ENCODE assay signal across 13 cellular contexts in genomic region chr9:114096041-114096511, GRCh38. TPM values are rescaled to one million over a fixed set of nuclear protein-coding genes. Genes with fewer than 3 reads are reported as not detected.
DNase-seq lines count a peak whose midpoint lies in the region; ATAC-seq, FAIRE-seq and TF ChIP-seq lines count a peak whose summit lies in the region.
"Had no signal": no experiment of that assay in that cellular context is flagged by ENCODE, and none has a peak within 500 bp of the region (broad histone marks: within the 10 kb centered on the region; RNA-seq: fewer than 3 reads in every experiment).

No MANE protein-coding gene starts in this region.

- H3K4me1 Mint-ChIP-seq in activated CD4-positive, alpha-beta T cell treated with anti-CD3 and anti-CD28 coated beads, Interleukin-2, amount 10 ng/mL, durations not matched to agents 24 days and 14 days, result peaks cover 3% of the 10 kb centered on the region
- H3K4me1 Mint-ChIP-seq in activated CD4-positive, alpha-beta T cell treated with anti-CD3 and anti-CD28 coated beads, Interleukin-2, amount 10 ng/mL, durations not matched to agents 7 days and 5 days, result no peaks in the 10 kb centered on the region
- H3K4me1 Mint-ChIP-seq in osteocyte (ENCODE audit: unreplicated experiment), result peaks cover 8% of the 10 kb centered on the region

- no peak for FAIRE-seq in endothelial cell of umbilical vein (lab: Jason Lieb, UNC)

- no peaks in the 10 kb centered on the region for H3K9me1 ChIP-seq in endothelial cell of umbilical vein (replicated peaks; ENCODE audit: control insufficient read depth, extremely low read depth, insufficient read depth, low read length)

- H2AFZ ChIP-seq in Karpas-422 (ENCODE audit: low read length), result no peak overlapping the region
- H2AFZ ChIP-seq in endothelial cell of umbilical vein (ENCODE audit: low read depth, low read length), result no peak overlapping the region
- H2AFZ ChIP-seq: parathyroid adenoma had no signal

- H3K27me3 ChIP-seq in Karpas-422 (ENCODE audit: low read length) (no peaks in the 10 kb centered on the region), endothelial cell of umbilical vein (ENCODE audit: control insufficient read depth in 2 of 2, insufficient read depth in 2 of 2, low read length in 2 of 2) (no peaks in the 10 kb centered on the region), gastrocnemius medialis (peaks cover 8 to 20% (median 17%) of the 10 kb centered on the region in 3 donors)

- no peaks in the 10 kb centered on the region for H3K36me3 Mint-ChIP-seq in activated CD4-positive, alpha-beta T cell treated with anti-CD3 and anti-CD28 coated beads, Interleukin-2, amount 10 ng/mL, durations not matched to agents 24 days and 14 days (ENCODE audit: low read depth)
- H3K36me3 Mint-ChIP-seq in activated CD4-positive, alpha-beta T cell treated with anti-CD3 and anti-CD28 coated beads, Interleukin-2, amount 10 ng/mL, durations not matched to agents 7 days and 5 days (ENCODE audit: low read depth), result no peaks in the 10 kb centered on the region
- H3K36me3 Mint-ChIP-seq in osteocyte (ENCODE audit: unreplicated experiment), result no peaks in the 10 kb centered on the region

- H3K36me3 ChIP-seq in Karpas-422 (ENCODE audit: insufficient read depth, low read length), result no peaks in the 10 kb centered on the region
- H3K36me3 ChIP-seq in endothelial cell of umbilical vein (ENCODE audit: control insufficient read depth in 2 of 2, extremely low read depth in 1 of 2, insufficient read depth in 2 of 2, low read length in 2 of 2), result no peaks in the 10 kb centered on the region
- no peaks in the 10 kb centered on the region for H3K36me3 ChIP-seq in gastrocnemius medialis
- H3K36me3 ChIP-seq: gastroesophageal sphincter had no signal

- H3K79me2 ChIP-seq in Karpas-422 (ENCODE audit: low read length) (no peaks in the 10 kb centered on the region), endothelial cell of umbilical vein (ENCODE audit: control insufficient read depth, insufficient read depth, low read length) (no peaks in the 10 kb centered on the region)
- H3K79me2 ChIP-seq: parathyroid adenoma had no signal

- POLR2A ChIA-PET in activated CD4-positive, alpha-beta T cell treated with anti-CD3 and anti-CD28 coated beads, Interleukin-2, amount 10 ng/mL, durations not matched to agents 7 days and 5 days (lab: Charles Lee), result no interaction called here
- POLR2A ChIA-PET in endothelial cell of umbilical vein (lab: Charles Lee), result no interaction called here

- H3K9me3 ChIP-seq in Karpas-422 (ENCODE audit: low read length) (no peaks in the 10 kb centered on the region), endothelial cell of umbilical vein (replicated peaks; ENCODE audit: control insufficient read depth, insufficient read depth, low read length) (no peaks in the 10 kb centered on the region), gastrocnemius medialis (no peaks in the 10 kb centered on the region)

- BruUV-seq in endothelial cell of umbilical vein (replicated peaks; lab: Mats Ljungman, UMichigan), result no TSS peak

- H3K4me2 ChIP-seq in Karpas-422 (ENCODE audit: low read depth, low read length, poor library complexity, severe bottlenecking) (no peak overlapping the region), endothelial cell of umbilical vein (ENCODE audit: insufficient read depth, low read length) (no peak overlapping the region)

- H3K9ac ChIP-seq in Karpas-422 (ENCODE audit: low read length) (no peak overlapping the region), endothelial cell of umbilical vein (replicated peaks; ENCODE audit: extremely low read depth, insufficient read depth, low read length) (no peak overlapping the region)
- H3K9ac ChIP-seq: parathyroid adenoma had no signal

- H3K27ac ChIP-seq in Karpas-422 (ENCODE audit: low read length), result no peak overlapping the region
- no peak overlapping the region for H3K27ac ChIP-seq in endothelial cell of umbilical vein (ENCODE audit: insufficient read depth, low read depth, low read length)
- no peak overlapping the region for H3K27ac ChIP-seq in gastrocnemius medialis
- H3K27ac ChIP-seq: gastroesophageal sphincter, parathyroid adenoma had no signal

- dilution Hi-C loops in endothelial cell of umbilical vein (cut with MboI; ENCODE audit: extremely low pct_ligation_motif_present, low sequenced_read_pairs), result loop anchor here (25.0 kb wide), 1 partner anchor 191 kb away; no protein-coding TSS in a partner anchor

- no peak for ATAC-seq in gastrocnemius medialis
- ATAC-seq: gastroesophageal sphincter, left colon had no signal

- H3K27ac Mint-ChIP-seq in activated CD4-positive, alpha-beta T cell treated with anti-CD3 and anti-CD28 coated beads, Interleukin-2, amount 10 ng/mL, durations not matched to agents 24 days and 14 days, result no peak overlapping the region
- no peak overlapping the region for H3K27ac Mint-ChIP-seq in activated CD4-positive, alpha-beta T cell treated with anti-CD3 and anti-CD28 coated beads, Interleukin-2, amount 10 ng/mL, durations not matched to agents 7 days and 5 days
- no peak overlapping the region for H3K27ac Mint-ChIP-seq in osteocyte (ENCODE audit: unreplicated experiment)

- in situ Hi-C loops in gastrocnemius medialis (cut with MboI; ENCODE audit: low sequenced_read_pairs in 4 of 4), result no loop called here

- peak; percentile 27 to 48 for TF ChIP-seq CTCF in endothelial cell of umbilical vein (IDR thresholded peaks at IDR 0.05; ENCODE audit: extremely low read depth in 1 of 2, insufficient read depth in 1 of 2, low read depth in 1 of 2, low read length in 2 of 2)
- TF ChIP-seq CTCF in osteocyte (IDR thresholded peaks at IDR 0.05), result peak; percentile 24
- TF ChIP-seq CTCF in gastrocnemius medialis (IDR thresholded peaks at IDR 0.05 in 4 of 5, conservative IDR thresholded peaks at IDR 0.05 in 1 of 5), result no peak

- no peaks in the 10 kb centered on the region for H3K9me2 ChIP-seq in Karpas-422 (replicated peaks; ENCODE audit: insufficient read depth, low read length)

- peaks cover 26% of the 10 kb centered on the region for H3K27me3 Mint-ChIP-seq in activated CD4-positive, alpha-beta T cell treated with anti-CD3 and anti-CD28 coated beads, Interleukin-2, amount 10 ng/mL, durations not matched to agents 24 days and 14 days
- H3K27me3 Mint-ChIP-seq in activated CD4-positive, alpha-beta T cell treated with anti-CD3 and anti-CD28 coated beads, Interleukin-2, amount 10 ng/mL, durations not matched to agents 7 days and 5 days, result peaks cover 27% of the 10 kb centered on the region
- peaks cover 15% of the 10 kb centered on the region for H3K27me3 Mint-ChIP-seq in osteocyte (ENCODE audit: unreplicated experiment)

- H3K4me3 Mint-ChIP-seq in activated CD4-positive, alpha-beta T cell treated with anti-CD3 and anti-CD28 coated beads, Interleukin-2, amount 10 ng/mL, durations not matched to agents 24 days and 14 days, result peak overlapping the region; percentile 10
- no peak overlapping the region for H3K4me3 Mint-ChIP-seq in activated CD4-positive, alpha-beta T cell treated with anti-CD3 and anti-CD28 coated beads, Interleukin-2, amount 10 ng/mL, durations not matched to agents 7 days and 5 days
- peak overlapping the region; percentile 12 for H3K4me3 Mint-ChIP-seq in osteocyte (ENCODE audit: unreplicated experiment)

- H3K4me3 ChIP-seq in Karpas-422 (ENCODE audit: low read length) (no peak overlapping the region), endothelial cell of umbilical vein (replicated peaks in 1 of 3; ENCODE audit: insufficient read depth in 1 of 3, low read depth in 1 of 3, low read length in 3 of 3) (no peak overlapping the region), gastrocnemius medialis (no peak overlapping the region)
- H3K4me3 ChIP-seq: gastroesophageal sphincter had no signal

- H3K9me3 Mint-ChIP-seq in activated CD4-positive, alpha-beta T cell treated with anti-CD3 and anti-CD28 coated beads, Interleukin-2, amount 10 ng/mL, durations not matched to agents 24 days and 14 days, result no peaks in the 10 kb centered on the region
- no peaks in the 10 kb centered on the region for H3K9me3 Mint-ChIP-seq in activated CD4-positive, alpha-beta T cell treated with anti-CD3 and anti-CD28 coated beads, Interleukin-2, amount 10 ng/mL, durations not matched to agents 7 days and 5 days
- H3K9me3 Mint-ChIP-seq in osteocyte (ENCODE audit: unreplicated experiment), result no peaks in the 10 kb centered on the region

- H3K4me1 ChIP-seq in Karpas-422 (ENCODE audit: low read length) (no peaks in the 10 kb centered on the region), endothelial cell of umbilical vein (ENCODE audit: control insufficient read depth, extremely low read depth, insufficient read depth, low read length) (peaks cover 10% of the 10 kb centered on the region), gastrocnemius medialis (peaks cover 0 to 6% of the 10 kb centered on the region in 2 donors)
- H3K4me1 ChIP-seq: parathyroid adenoma had no signal

- no peak for DNase-seq in activated CD4-positive, alpha-beta T cell treated with anti-CD3 and anti-CD28 coated beads, Interleukin-2, amount 10 ng/mL, durations not matched to agents 24 days and 14 days
- DNase-seq in activated CD4-positive, alpha-beta T cell treated with anti-CD3 and anti-CD28 coated beads, Interleukin-2, amount 10 ng/mL, durations not matched to agents 7 days and 5 days, result no peak
- DNase-seq in Karpas-422 (peak; percentile 63), endothelial cell of umbilical vein (ENCODE audit: low read depth, low spot score) (no peak), osteocyte (ENCODE audit: extremely low spot score, unreplicated experiment) (no peak), gastrocnemius medialis (no peak), ureter (ENCODE audit: low spot score) (no peak), occipital lobe (lab: John Stamatoyannopoulos, UW) (no peak)
- DNase-seq: left colon; NCI-H1930; stimulated activated CD4-positive, alpha-beta T cell treated with anti-CD3 and anti-CD28 coated beads, Interleukin-4, amount 100 ng/mL, for 1 hour had no signal

- CTCF ChIA-PET in activated CD4-positive, alpha-beta T cell treated with anti-CD3 and anti-CD28 coated beads, Interleukin-2, amount 10 ng/mL, durations not matched to agents 7 days and 5 days (lab: Charles Lee), result interaction anchor here (4.0 kb wide), 1 partner anchor 14 kb away, joined by 13 read pairs; no protein-coding TSS in a partner anchor
- CTCF ChIA-PET in endothelial cell of umbilical vein (lab: Charles Lee), result interaction anchor here (1.0 to 5.8 kb wide), 7 partner anchors 12 to 195 kb away, joined by 3 to 64 read pairs (median 4); no protein-coding TSS in a partner anchor

- intact Hi-C loops in activated CD4-positive, alpha-beta T cell treated with anti-CD3 and anti-CD28 coated beads, Interleukin-2, amount 10 ng/mL, durations not matched to agents 24 days and 14 days (cut with micrococcal nuclease), result no loop called here
- intact Hi-C loops in endothelial cell of umbilical vein (cut with micrococcal nuclease), result no loop called here
- intact Hi-C loops in gastrocnemius medialis (cut with DNase I; ENCODE audit: low total_unique reads), result no loop called here

- H4K20me1 ChIP-seq in Karpas-422 (ENCODE audit: insufficient read depth, low read depth, low read length) (no peaks in the 10 kb centered on the region), endothelial cell of umbilical vein (replicated peaks; ENCODE audit: control insufficient read depth, extremely low read depth, insufficient read depth, low read length) (no peaks in the 10 kb centered on the region)

- TF ChIP-seq POLR2A in endothelial cell of umbilical vein (IDR thresholded peaks at IDR 0.05; ENCODE audit: low read depth, low read length) (no peak), gastrocnemius medialis (IDR thresholded peaks at IDR 0.05) (no peak)

RNA-seq across cellular contexts. Expression of gene KIF12, which starts 3.0 kb away (rescaled TPM):
- not detected in 2 replicates for total RNA-seq in activated CD4-positive, alpha-beta T cell treated with anti-CD3 and anti-CD28 coated beads, Interleukin-2, amount 10 ng/mL, durations not matched to agents 24 days and 14 days
- total RNA-seq in activated CD4-positive, alpha-beta T cell treated with anti-CD3 and anti-CD28 coated beads, Interleukin-2, amount 10 ng/mL, durations not matched to agents 7 days and 5 days, result not detected
- not detected in 2 replicates for total RNA-seq in Karpas-422 (2014; rRNA removed; shearing (Covaris generic); ENCODE audit: low replicate concordance)
- total RNA-seq in endothelial cell of umbilical vein, result 0.51 and 0.97 TPM in 2 replicates
- polyA plus RNA-seq in endothelial cell of umbilical vein, result 0.46 and 0.88 TPM in 2 replicates
- polyA plus RNA-seq in endothelial cell of umbilical vein (2011; cell fraction: cytosol; rRNA removed), result 0.27 and 0.39 TPM in 2 replicates
- 2.7 and 4.0 TPM in 2 replicates for polyA plus RNA-seq in endothelial cell of umbilical vein (2011; cell fraction: nucleus; rRNA removed)
- 0.95 and 4.5 TPM in 2 replicates for polyA plus RNA-seq in endothelial cell of umbilical vein (2012)
- 0.15 and 1.4 TPM in 2 replicates for polyA minus RNA-seq in endothelial cell of umbilical vein
- not detected for polyA minus RNA-seq in endothelial cell of umbilical vein (2011; cell fraction: cytosol; rRNA and poly(A)+ RNA removed)
- 0.19 and 0.82 TPM in 2 replicates for polyA minus RNA-seq in endothelial cell of umbilical vein (2011; cell fraction: nucleus; rRNA and poly(A)+ RNA removed)
- 0.47 and 0.64 TPM in 2 replicates for total RNA-seq in osteocyte
- not detected for total RNA-seq in gastrocnemius medialis
- total RNA-seq in ureter, result 6.4 TPM
- 3.3 TPM for total RNA-seq in occipital lobe
- total RNA-seq: gastroesophageal sphincter had no signal

RNA-seq across cellular contexts. Expression of gene AMBP, which starts 18.0 kb away (rescaled TPM):
- not detected in 2 replicates for total RNA-seq in activated CD4-positive, alpha-beta T cell treated with anti-CD3 and anti-CD28 coated beads, Interleukin-2, amount 10 ng/mL, durations not matched to agents 24 days and 14 days
- not detected for total RNA-seq in activated CD4-positive, alpha-beta T cell treated with anti-CD3 and anti-CD28 coated beads, Interleukin-2, amount 10 ng/mL, durations not matched to agents 7 days and 5 days
- not detected in 2 replicates for total RNA-seq in Karpas-422 (2014; rRNA removed; shearing (Covaris generic); ENCODE audit: low replicate concordance)
- total RNA-seq in endothelial cell of umbilical vein (not detected in 2 replicates), osteocyte (not detected in 2 replicates), gastrocnemius medialis (1 to 10 TPM in 2 of 4 donors, not detected in 2; 3.2 to 7.2 TPM), ureter (0.99 TPM), occipital lobe (1.6 TPM)
- not detected in 2 replicates for polyA plus RNA-seq in endothelial cell of umbilical vein
- 0.04 and 0.06 TPM in 2 replicates for polyA plus RNA-seq in endothelial cell of umbilical vein (2011; cell fraction: cytosol; rRNA removed)
- polyA plus RNA-seq in endothelial cell of umbilical vein (2011; cell fraction: nucleus; rRNA removed), result 0.45 TPM in 1 of 2 replicates, not detected in the other
- not detected in 2 replicates for polyA plus RNA-seq in endothelial cell of umbilical vein (2012)
- polyA minus RNA-seq in endothelial cell of umbilical vein, result 0.70 TPM in 1 of 2 replicates, not detected in the other
- not detected for polyA minus RNA-seq in endothelial cell of umbilical vein (2011; cell fraction: cytosol; rRNA and poly(A)+ RNA removed)
- polyA minus RNA-seq in endothelial cell of umbilical vein (2011; cell fraction: nucleus; rRNA and poly(A)+ RNA removed), result not detected in 2 replicates
- total RNA-seq: gastroesophageal sphincter had no signal

RNA-seq across cellular contexts. Expression of gene COL27A1, which starts 59.3 kb away (rescaled TPM):
- 8.5 and 9.7 TPM in 2 replicates for total RNA-seq in activated CD4-positive, alpha-beta T cell treated with anti-CD3 and anti-CD28 coated beads, Interleukin-2, amount 10 ng/mL, durations not matched to agents 24 days and 14 days
- total RNA-seq in activated CD4-positive, alpha-beta T cell treated with anti-CD3 and anti-CD28 coated beads, Interleukin-2, amount 10 ng/mL, durations not matched to agents 7 days and 5 days, result under 1 TPM; 0.15 to 0.22 TPM
- total RNA-seq in Karpas-422 (2014; rRNA removed; shearing (Covaris generic); ENCODE audit: low replicate concordance), result not detected in 2 replicates
- total RNA-seq in endothelial cell of umbilical vein (48.6 and 49.1 TPM in 2 replicates), osteocyte (44.4 and 44.8 TPM in 2 replicates), gastrocnemius medialis (1 to 10 TPM in 2 of 4 donors, under 1 TPM in 2; 0.42 to 1.4 (median 0.95) TPM), ureter (59.2 TPM), occipital lobe (1.4 TPM)
- 14.7 and 14.9 TPM in 2 replicates for polyA plus RNA-seq in endothelial cell of umbilical vein
- polyA plus RNA-seq in endothelial cell of umbilical vein (2011; cell fraction: cytosol; rRNA removed), result 5.1 and 7.1 TPM in 2 replicates
- 147 and 157 TPM in 2 replicates for polyA plus RNA-seq in endothelial cell of umbilical vein (2011; cell fraction: nucleus; rRNA removed)
- polyA plus RNA-seq in endothelial cell of umbilical vein (2012), result 30.8 and 37.0 TPM in 2 replicates
- polyA minus RNA-seq in endothelial cell of umbilical vein, result 17.6 and 18.7 TPM in 2 replicates
- polyA minus RNA-seq in endothelial cell of umbilical vein (2011; cell fraction: cytosol; rRNA and poly(A)+ RNA removed), result 1.4 TPM
- 54.5 and 60.8 TPM in 2 replicates for polyA minus RNA-seq in endothelial cell of umbilical vein (2011; cell fraction: nucleus; rRNA and poly(A)+ RNA removed)

Comparison
In these comparisons a context has a peak if more than half of its experiments do, and no peak if none do; other contexts are left out.
1. CTCF ChIP-seq: peak in endothelial cell of umbilical vein (2 of 2) and osteocyte (single experiment); none in gastrocnemius medialis (0 of 5).